In the genomic region with DNA sequence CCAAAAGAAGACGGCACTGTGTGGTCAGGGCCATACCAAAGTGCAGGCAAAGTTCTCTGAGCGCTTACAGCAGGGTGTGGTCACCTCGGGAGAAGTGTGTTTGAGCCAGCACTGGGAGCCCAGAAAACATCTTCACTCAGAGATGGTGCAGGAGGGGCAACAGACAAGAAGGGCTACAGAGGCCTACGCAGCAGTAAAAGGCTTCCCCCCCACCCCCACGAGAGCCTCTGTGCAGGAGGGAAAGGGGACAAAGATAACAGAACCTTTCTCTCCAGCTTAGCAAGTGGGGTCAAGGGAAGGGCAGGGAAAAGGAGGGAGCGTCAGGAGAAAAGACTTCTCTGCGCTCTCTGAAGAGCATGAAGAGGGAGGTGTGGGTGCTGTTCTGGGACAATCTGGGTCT, we compare ENCODE assay signal across 8 cellular contexts. TPM values are rescaled to one million over a fixed set of nuclear protein-coding genes. Genes with fewer than 3 reads are reported as not detected.
DNase-seq lines count a peak whose midpoint lies in the region; ATAC-seq and TF ChIP-seq lines count a peak whose summit lies in the region.
"Had no signal": no experiment of that assay in that cellular context is flagged by ENCODE, and none has a peak within 500 bp of the region (broad histone marks: within the 10 kb centered on the region; RNA-seq: fewer than 3 reads in every experiment).

No MANE protein-coding gene starts in this region.

- peak overlapping the region; percentile 99 for H3K4me3 ChIP-seq in HL-60 (replicated peaks; ENCODE audit: insufficient read depth, low read length)
- peak overlapping the region in 1 of 2 donors; percentile 100 for H3K4me3 ChIP-seq in left lung
- peak overlapping the region; percentile 4 to 52 for H3K4me3 ChIP-seq in stomach smooth muscle (ENCODE audit: low read length in 2 of 2)

- H3K9me3 ChIP-seq in left lung (no peaks in the 10 kb centered on the region), stomach smooth muscle (ENCODE audit: control insufficient read depth in 2 of 2, low read length in 2 of 2) (no peaks in the 10 kb centered on the region)

- DNase-seq in HL-60 (ENCODE audit: low read depth in 1 of 2, low spot score in 1 of 2) (peak in 1 of 2 experiments; percentile 75), amniotic epithelial cell (ENCODE audit: low read depth) (peak; percentile 42), left lung (no peak), NCI-H510A treated with DMSO at 0.1 percent for 48 hours (lab: John Stamatoyannopoulos, UW) (no peak), DMS153 treated with DMSO at 0.1 percent for 48 hours (lab: John Stamatoyannopoulos, UW; ENCODE audit: unreplicated experiment) (no peak)

- intact Hi-C loops in left lung (cut with DNase I), result no loop called here

- TF ChIP-seq CTCF in HL-60 (IDR thresholded peaks at IDR 0.05; ENCODE audit: insufficient read depth, low read length) (no peak), left lung (IDR thresholded peaks at IDR 0.05) (no peak)

- H3K9ac ChIP-seq in stomach smooth muscle (ENCODE audit: low read length in 2 of 2), result peak overlapping the region; percentile 18 to 51

- ATAC-seq in left lung, result no peak
- no peak for ATAC-seq in GM19035 (IDR thresholded peaks at IDR 0.05; ENCODE audit: unreplicated experiment)

- H3K27ac ChIP-seq in HL-60 (replicated peaks) (peak overlapping the region; percentile 93), left lung (peak overlapping the region; percentile 15 to 88), stomach smooth muscle (ENCODE audit: low read length) (peak overlapping the region; percentile 53)
- H3K27ac ChIP-seq: epithelial cell of prostate had no signal

- peaks cover 0 to 41% of the 10 kb centered on the region in 2 donors for H3K36me3 ChIP-seq in left lung
- peaks cover 21 to 24% of the 10 kb centered on the region in 2 donors for H3K36me3 ChIP-seq in stomach smooth muscle (ENCODE audit: control insufficient read depth in 2 of 2, insufficient read depth in 2 of 2, low read length in 2 of 2)

- H3K27me3 ChIP-seq in HL-60 (ENCODE audit: insufficient read depth, poor library complexity, severe bottlenecking), result no peaks in the 10 kb centered on the region
- no peaks in the 10 kb centered on the region for H3K27me3 ChIP-seq in left lung
- H3K27me3 ChIP-seq in stomach smooth muscle (ENCODE audit: control insufficient read depth in 1 of 2, insufficient read depth in 2 of 2, low read length in 2 of 2), result no peaks in the 10 kb centered on the region

- peaks cover 14 to 84% of the 10 kb centered on the region in 2 donors for H3K4me1 ChIP-seq in left lung
- H3K4me1 ChIP-seq in stomach smooth muscle (ENCODE audit: control insufficient read depth, insufficient read depth, low read length), result peaks cover 42% of the 10 kb centered on the region

RNA-seq across cellular contexts. Expression of a gene that starts 2.8 kb away (rescaled TPM):
- 100 to 1,000 TPM; 228 to 257 TPM for total RNA-seq in left lung

RNA-seq across cellular contexts. Expression of a gene that starts 5.6 kb away (rescaled TPM):
- total RNA-seq in left lung, result 1 to 10 TPM in 1 of 2 donors, under 1 TPM in 1; 0.73 to 1.2 TPM

RNA-seq across cellular contexts. Expression of a gene that starts 12.8 kb away (rescaled TPM):
- total RNA-seq in left lung, result 10 to 100 TPM; 39.0 to 41.5 TPM

RNA-seq across cellular contexts. Expression of a gene that starts 21.2 kb away (rescaled TPM):
- total RNA-seq in left lung, result 100 to 1,000 TPM; 842 to 909 TPM

RNA-seq across cellular contexts. Expression of a gene that starts 39.1 kb away (rescaled TPM):
- 10 to 100 TPM; 14.9 to 16.9 TPM for total RNA-seq in left lung
